Comparison of ENCODE assay signal across 16 cellular contexts in the genomic region with DNA sequence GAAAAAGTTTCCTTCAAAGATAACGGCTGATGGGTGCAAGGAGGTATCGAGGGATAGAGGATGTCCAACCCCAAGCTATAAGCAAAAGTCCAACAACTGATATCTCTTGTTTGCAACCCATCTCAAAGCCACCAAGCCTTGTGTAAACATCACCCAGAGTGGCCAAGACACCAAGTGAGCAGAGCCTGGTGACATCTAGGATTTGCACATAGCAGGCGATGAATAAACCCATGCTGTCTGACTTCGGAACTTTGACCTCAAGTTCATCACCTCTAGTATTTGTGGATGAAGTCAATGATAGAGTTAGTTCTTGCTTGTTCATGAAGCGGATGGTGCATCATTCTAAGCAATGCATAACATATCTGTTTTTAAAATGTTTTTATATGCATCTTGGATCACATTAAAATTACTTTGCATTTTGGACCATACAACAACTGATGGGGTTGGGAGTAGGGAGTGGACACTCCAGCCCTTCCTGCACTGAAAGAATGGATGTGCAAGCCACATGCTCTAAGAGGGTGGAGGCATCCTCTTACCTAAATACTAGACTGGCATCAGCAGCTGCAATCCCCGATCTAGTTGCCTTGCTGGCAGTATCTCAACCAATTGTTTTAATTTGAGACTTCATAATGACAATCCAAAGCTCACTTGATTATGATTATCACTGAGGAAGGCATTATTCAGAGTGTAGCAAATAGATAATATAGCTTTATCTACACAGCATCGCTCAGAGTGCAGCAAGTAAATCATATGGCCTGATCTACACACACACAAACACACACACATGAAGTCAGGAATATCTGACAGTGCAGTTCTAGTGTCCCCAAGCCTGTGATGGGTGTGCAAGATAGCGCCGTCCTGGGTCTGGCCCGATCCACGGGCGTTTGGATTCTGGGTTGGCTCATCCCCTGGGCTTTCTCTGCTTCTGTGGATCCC.
A peak's percentile ranks its signal among the peaks of the same experiment; 100 is the strongest.
DNase-seq lines count a peak whose midpoint lies in the region; ATAC-seq, FAIRE-seq and TF ChIP-seq lines count a peak whose summit lies in the region.
"Had no signal": no experiment of that assay in that cellular context is flagged by ENCODE, and none has a peak within 500 bp of the region (broad histone marks: within the 10 kb centered on the region; RNA-seq: fewer than 3 reads in every experiment).

No MANE protein-coding gene starts in this region.

- no peak overlapping the region for H3K4me3 Mint-ChIP-seq in activated CD8-positive, alpha-beta memory T cell treated with anti-CD3 and anti-CD28 coated beads, Interleukin-2, amount 10 ng/mL, durations not matched to agents 7 days and 5 days
- H3K4me3 Mint-ChIP-seq: activated CD8-positive, alpha-beta T cell treated with anti-CD3 and anti-CD28 coated beads, Interleukin-2, amount 10 ng/mL, durations not matched to agents 7 days and 5 days; WTC11 had no signal

- WGBS in hepatocyte (ENCODE audit: low lambda C conversion rate, missing lambda C conversion rate) = 76% methylated on average over 12 of the region's 12 CpGs
- WGBS in spleen, 5 donors = 86 to 95% (median 92%) methylated on average over 12 of the region's 12 CpGs

- FAIRE-seq in HTR-8/SVneo (lab: Jason Lieb, UNC) = no peak
- FAIRE-seq: colon, keratinocyte, pancreas had no signal

- CTCF ChIA-PET in activated CD8-positive, alpha-beta memory T cell treated with anti-CD3 and anti-CD28 coated beads, Interleukin-2, amount 10 ng/mL, durations not matched to agents 7 days and 5 days (lab: Charles Lee) = interaction anchor here (1.0 kb wide), 1 partner anchor 151 kb away, joined by 3 read pairs; no protein-coding TSS in a partner anchor

- H3K27me3 Mint-ChIP-seq in activated CD8-positive, alpha-beta memory T cell treated with anti-CD3 and anti-CD28 coated beads, Interleukin-2, amount 10 ng/mL, durations not matched to agents 7 days and 5 days = peaks cover 22% of the 10 kb centered on the region

- peaks cover 28% of the 10 kb centered on the region for H3K4me1 Mint-ChIP-seq in activated CD8-positive, alpha-beta memory T cell treated with anti-CD3 and anti-CD28 coated beads, Interleukin-2, amount 10 ng/mL, durations not matched to agents 7 days and 5 days

- no peak overlapping the region for H2AFZ ChIP-seq in hepatocyte

- DNase-seq in NCI-H1092 treated with DMSO at 0.1 percent for 48 hours (lab: John Stamatoyannopoulos, UW) (peak; percentile 60), NCI-H1092 (lab: John Stamatoyannopoulos, UW) (no peak), NCI-H69 (lab: John Stamatoyannopoulos, UW) (peak; percentile 34), hepatocyte (ENCODE audit: low spot score) (no peak), spleen (no peak), NCI-H2196 treated with DMSO at 0.1 percent for 48 hours (lab: John Stamatoyannopoulos, UW; ENCODE audit: unreplicated experiment) (no peak), HTR-8/SVneo (ENCODE audit: insufficient read length, low spot score) (no peak)
- no peak for DNase-seq in activated CD8-positive, alpha-beta memory T cell treated with anti-CD3 and anti-CD28 coated beads, Interleukin-2, amount 10 ng/mL, durations not matched to agents 7 days and 5 days
- DNase-seq: activated CD8-positive, alpha-beta T cell treated with anti-CD3 and anti-CD28 coated beads, Interleukin-2, amount 10 ng/mL, durations not matched to agents 7 days and 5 days; pancreas; PC-3 had no signal

- peaks cover 2% of the 10 kb centered on the region for H3K36me3 Mint-ChIP-seq in activated CD8-positive, alpha-beta memory T cell treated with anti-CD3 and anti-CD28 coated beads, Interleukin-2, amount 10 ng/mL, durations not matched to agents 7 days and 5 days

- H3K36me3 ChIP-seq in hepatocyte (replicated peaks; ENCODE audit: insufficient read depth, low read depth) = no peaks in the 10 kb centered on the region
- no peaks in the 10 kb centered on the region for H3K36me3 ChIP-seq in spleen
- H3K36me3 ChIP-seq: pancreas had no signal

- H3K4me2 ChIP-seq in hepatocyte = peak overlapping the region; percentile 23

- no peaks in the 10 kb centered on the region for H3K79me2 ChIP-seq in hepatocyte

- H3K27ac ChIP-seq in hepatocyte = peak overlapping the region; percentile 91
- H3K27ac ChIP-seq in spleen = peak overlapping the region in 6 of 8 donors; percentile 18 to 85 (median 74)
- H3K27ac ChIP-seq: epithelial cell of prostate, pancreas had no signal

- intact Hi-C loops in spleen (cut with DNase I; ENCODE audit: low total_unique reads) = loop anchor here (5.0 kb wide), 1 partner anchor 164 kb away; no protein-coding TSS in a partner anchor

- ATAC-seq in activated CD8-positive, alpha-beta memory T cell treated with anti-CD3 and anti-CD28 coated beads, Interleukin-2, amount 10 ng/mL, durations not matched to agents 7 days and 5 days = no peak
- ATAC-seq: pancreas, PC-3, WTC11 had no signal

- no peak overlapping the region for H3K27ac Mint-ChIP-seq in activated CD8-positive, alpha-beta memory T cell treated with anti-CD3 and anti-CD28 coated beads, Interleukin-2, amount 10 ng/mL, durations not matched to agents 7 days and 5 days
- H3K27ac Mint-ChIP-seq: WTC11 had no signal

- H3K9me3 ChIP-seq in hepatocyte (ENCODE audit: low read depth) (no peaks in the 10 kb centered on the region), spleen (no peaks in the 10 kb centered on the region)
- H3K9me3 ChIP-seq: pancreas had no signal

- no peak for TF ChIP-seq POLR2A in spleen (IDR thresholded peaks at IDR 0.05)

- H3K4me3 ChIP-seq in hepatocyte (no peak overlapping the region), spleen (no peak overlapping the region)
- H3K4me3 ChIP-seq: pancreas had no signal

- H3K4me1 ChIP-seq in hepatocyte (ENCODE audit: insufficient read depth) (peaks cover 54% of the 10 kb centered on the region), spleen (peaks cover 18 to 73% (median 45%) of the 10 kb centered on the region in 6 donors)

- no peaks in the 10 kb centered on the region for H4K20me1 ChIP-seq in hepatocyte (ENCODE audit: insufficient read depth, poor library complexity, severe bottlenecking)

- H3K9me3 Mint-ChIP-seq in activated CD8-positive, alpha-beta memory T cell treated with anti-CD3 and anti-CD28 coated beads, Interleukin-2, amount 10 ng/mL, durations not matched to agents 7 days and 5 days (ENCODE audit: low read depth) = no peaks in the 10 kb centered on the region
- H3K9me3 Mint-ChIP-seq: activated T-helper 17 cell treated with anti-CD3 and anti-CD28 coated beads, Interleukin-2, amount 50 U/mL, for 72 hours had no signal

- H3K27me3 ChIP-seq in hepatocyte (no peaks in the 10 kb centered on the region), spleen (replicated peaks in 1 of 7) (peaks cover 0 to 77% (median 3%) of the 10 kb centered on the region in 7 donors)
- H3K27me3 ChIP-seq: pancreas had no signal

- TF ChIP-seq CTCF in hepatocyte (IDR thresholded peaks at IDR 0.05; ENCODE audit: poor library complexity) (no peak), spleen (IDR thresholded peaks at IDR 0.05 in 8 of 11, conservative IDR thresholded peaks at IDR 0.05 in 3 of 11) (no peak)

- no peaks in the 10 kb centered on the region for H3K9me2 ChIP-seq in hepatocyte (replicated peaks; ENCODE audit: insufficient read depth)

Comparison
In these comparisons a context has a peak if more than half of its experiments do, and no peak if none do; other contexts are left out.
1. DNase-seq: peak in NCI-H1092 treated with DMSO at 0.1 percent for 48 hours (single experiment) and NCI-H69 (single experiment); none in NCI-H1092 (single experiment), hepatocyte (single experiment), spleen (single experiment), NCI-H2196 treated with DMSO at 0.1 percent for 48 hours (single experiment), HTR-8/SVneo (single experiment) and activated CD8-positive, alpha-beta memory T cell treated with anti-CD3 and anti-CD28 coated beads, Interleukin-2, amount 10 ng/mL, durations not matched to agents 7 days and 5 days (single experiment).